Comparison of ENCODE assay signal across 24 cellular contexts in the genomic region with DNA sequence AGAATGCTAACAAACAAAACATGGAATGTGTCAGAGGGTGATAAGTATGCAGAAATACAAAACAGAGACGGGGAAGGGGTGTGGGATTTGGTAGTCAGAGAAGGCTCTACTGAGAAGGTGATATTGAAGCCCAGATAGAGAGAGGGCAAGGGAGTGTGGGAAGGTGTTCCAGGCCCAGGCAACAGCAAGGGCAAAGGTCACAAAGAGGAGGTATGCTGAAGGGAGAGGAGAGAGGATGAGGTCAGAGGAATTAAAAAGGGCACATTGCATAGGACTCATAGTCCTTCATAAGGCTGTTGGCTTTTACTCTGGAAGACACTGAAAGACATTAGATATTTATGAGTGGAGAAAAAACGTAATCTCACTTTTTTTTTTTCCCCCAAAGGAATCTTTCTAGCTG.
A peak's percentile ranks its signal among the peaks of the same experiment; 100 is the strongest.
DNase-seq lines count a peak whose midpoint lies in the region; ATAC-seq, FAIRE-seq and TF ChIP-seq lines count a peak whose summit lies in the region.
"Had no signal": no experiment of that assay in that cellular context is flagged by ENCODE, and none has a peak within 500 bp of the region (broad histone marks: within the 10 kb centered on the region; RNA-seq: fewer than 3 reads in every experiment).

No MANE protein-coding gene starts in this region.

- H3K9me2 ChIP-seq in GM23338 (ENCODE audit: insufficient read depth): no peaks in the 10 kb centered on the region
- H3K9me2 ChIP-seq: SK-N-SH had no signal

- H3K4me2 ChIP-seq in GM23338 (no peak overlapping the region), H1 (ENCODE audit: insufficient read depth in 1 of 2, low read depth in 2 of 2, low read length in 2 of 2) (no peak overlapping the region)
- H3K4me2 ChIP-seq: A549, SK-N-SH had no signal

- H3K14ac ChIP-seq in H1 (ENCODE audit: insufficient read length): no peak overlapping the region

- no peaks in the 10 kb centered on the region for H3K79me2 ChIP-seq in GM23338 (replicated peaks; ENCODE audit: insufficient read depth)
- H3K79me2 ChIP-seq in H1 (ENCODE audit: control insufficient read depth in 1 of 2, insufficient read depth in 2 of 2, low read length in 2 of 2): no peaks in the 10 kb centered on the region

- POLR2A ChIA-PET in Caco-2 (lab: Charles Lee): no interaction called here
- POLR2A ChIA-PET in H1 (lab: Charles Lee; ENCODE audit: partially characterized antibody): no interaction called here

- no peak overlapping the region for H3K56ac ChIP-seq in H1 (replicated peaks; ENCODE audit: insufficient read length, low read depth, low read length)

- H3K4me3 ChIP-seq in Caco-2 (ENCODE audit: low read depth, low read length): no peak overlapping the region
- H3K4me3 ChIP-seq in GM23338: no peak overlapping the region
- H3K4me3 ChIP-seq in H1 (ENCODE audit: extremely low read depth in 1 of 4, insufficient read depth in 2 of 4, low read depth in 3 of 4, low read length in 4 of 4): no peak overlapping the region
- no peak overlapping the region for H3K4me3 ChIP-seq in mucosa of descending colon
- no peak overlapping the region for H3K4me3 ChIP-seq in left lung
- no peak overlapping the region for H3K4me3 ChIP-seq in prostate gland
- H3K4me3 ChIP-seq: A549, HAP-1 had no signal

- WGBS in H1 (ENCODE audit: extremely low coverage in 1 of 2, insufficient coverage in 1 of 2, insufficient read length in 1 of 2, insufficient replicate concordance in 2 of 2, low coverage in 1 of 2, low lambda C conversion rate in 2 of 2, missing lambda C conversion rate in 1 of 2), 2 experiments: 90% methylated on average over 2 of the region's 2 CpGs; no CpG with 5 or more reads in 1 of the 2 experiments
- 78% methylated on average over 2 of the region's 2 CpGs for WGBS in prostate gland

- no peaks in the 10 kb centered on the region for H3K36me3 ChIP-seq in Caco-2 (ENCODE audit: control insufficient read depth, insufficient read depth, low read length)
- H3K36me3 ChIP-seq in GM23338 (ENCODE audit: insufficient read depth): no peaks in the 10 kb centered on the region
- no peaks in the 10 kb centered on the region for H3K36me3 ChIP-seq in H1 (ENCODE audit: control insufficient read depth in 2 of 4, insufficient read depth in 4 of 4, low read length in 3 of 4)
- no peaks in the 10 kb centered on the region for H3K36me3 ChIP-seq in mucosa of descending colon (ENCODE audit: low read depth)
- no peaks in the 10 kb centered on the region for H3K36me3 ChIP-seq in left lung
- H3K36me3 ChIP-seq in prostate gland: no peaks in the 10 kb centered on the region
- H3K36me3 ChIP-seq: HAP-1 had no signal

- TF ChIP-seq CTCF in Caco-2 (IDR thresholded peaks at IDR 0.05; ENCODE audit: insufficient read depth in 1 of 2, low read depth in 1 of 2, low read length in 1 of 2, severe bottlenecking in 1 of 2, unreplicated experiment in 1 of 2): no peak
- TF ChIP-seq CTCF in GM23338 (conservative IDR thresholded peaks at IDR 0.05; ENCODE audit: low read depth in 2 of 2): no peak
- TF ChIP-seq CTCF in H1 (IDR thresholded peaks at IDR 0.05; ENCODE audit: control extremely low read depth in 1 of 3, insufficient read depth in 1 of 3, low read depth in 1 of 3, low read length in 3 of 3): no peak
- no peak for TF ChIP-seq CTCF in mucosa of descending colon (IDR thresholded peaks at IDR 0.05)
- no peak for TF ChIP-seq CTCF in left lung (IDR thresholded peaks at IDR 0.05)
- TF ChIP-seq CTCF in prostate gland (IDR thresholded peaks at IDR 0.05): no peak

- TF ChIP-seq POLR2A in H1 (IDR thresholded peaks at IDR 0.05; ENCODE audit: control extremely low read depth in 1 of 2, low read depth in 2 of 2, low read length in 2 of 2): no peak
- no peak for TF ChIP-seq POLR2A in prostate gland (IDR thresholded peaks at IDR 0.05)

- H2BK15ac ChIP-seq in H1 (ENCODE audit: low read length): 0 out of 2 replicates have a peak overlapping the region, but pooled peaks have one; percentile 48

- H2BK12ac ChIP-seq in H1 (ENCODE audit: low read depth, low read length): no peak overlapping the region

- H3K4me1 ChIP-seq in Caco-2: peaks cover 6% of the 10 kb centered on the region; the same call in 1 of the 2 replicates
- no peaks in the 10 kb centered on the region for H3K4me1 ChIP-seq in GM23338 (ENCODE audit: insufficient read depth)
- H3K4me1 ChIP-seq in H1 (replicated peaks in 1 of 4; ENCODE audit: control insufficient read depth in 3 of 4, insufficient read depth in 4 of 4, low read length in 3 of 4): no peaks in the 10 kb centered on the region
- H3K4me1 ChIP-seq in mucosa of descending colon (ENCODE audit: low read depth): no peaks in the 10 kb centered on the region
- peaks cover 0 to 6% of the 10 kb centered on the region in 2 donors for H3K4me1 ChIP-seq in left lung
- no peaks in the 10 kb centered on the region for H3K4me1 ChIP-seq in prostate gland (replicated peaks)
- H3K4me1 ChIP-seq: A549, HAP-1 had no signal

- H4K20me1 ChIP-seq in GM23338 (replicated peaks; ENCODE audit: insufficient read depth): no peaks in the 10 kb centered on the region
- no peaks in the 10 kb centered on the region for H4K20me1 ChIP-seq in H1 (replicated peaks in 1 of 2; ENCODE audit: control insufficient read depth in 1 of 2, insufficient read depth in 2 of 2, low read length in 2 of 2)

- H3K27me3 Mint-ChIP-seq in Caco-2 (ENCODE audit: insufficient read depth, unreplicated experiment): no peaks in the 10 kb centered on the region
- no peaks in the 10 kb centered on the region for H3K27me3 Mint-ChIP-seq in GM23338 (ENCODE audit: insufficient read depth, low read depth, poor library complexity)
- H3K27me3 Mint-ChIP-seq: B cell had no signal

- H3K36me3 Mint-ChIP-seq in Caco-2 (ENCODE audit: insufficient read depth, unreplicated experiment) (no peaks in the 10 kb centered on the region), GM23338 (ENCODE audit: low read depth) (no peaks in the 10 kb centered on the region)
- H3K36me3 Mint-ChIP-seq: CD14-positive monocyte had no signal

- CTCF ChIA-PET in Caco-2 (lab: Charles Lee): no interaction called here
- CTCF ChIA-PET in H1 (lab: Charles Lee; ENCODE audit: partially characterized antibody): interaction anchor here (0.6 to 5.2 kb wide), 2 partner anchors 55 to 256 kb away, joined by 3 to 65 read pairs; no protein-coding TSS in a partner anchor

- H3K9me3 ChIP-seq in Caco-2: no peaks in the 10 kb centered on the region
- H3K9me3 ChIP-seq in H1 (ENCODE audit: insufficient read depth in 2 of 2, low read depth in 1 of 2, low read length in 1 of 2): no peaks in the 10 kb centered on the region
- no peaks in the 10 kb centered on the region for H3K9me3 ChIP-seq in mucosa of descending colon
- H3K9me3 ChIP-seq in left lung: no peaks in the 10 kb centered on the region
- H3K9me3 ChIP-seq in prostate gland: no peaks in the 10 kb centered on the region
- H3K9me3 ChIP-seq: A549, HAP-1, SK-N-SH had no signal

- no peak overlapping the region for H2AK5ac ChIP-seq in H1 (ENCODE audit: low read depth, low read length)

- no peak overlapping the region for H3K9ac ChIP-seq in H1 (replicated peaks in 1 of 4; ENCODE audit: extremely low read depth in 1 of 4, low read depth in 3 of 4, low read length in 3 of 4)
- H3K9ac ChIP-seq: SK-N-SH had no signal

- H2BK120ac ChIP-seq in H1 (replicated peaks; ENCODE audit: low read depth, low read length): no peak overlapping the region

- H3K4ac ChIP-seq in H1 (replicated peaks; ENCODE audit: insufficient read length, low read depth, low read length): no peak overlapping the region

- H2BK5ac ChIP-seq in H1 (ENCODE audit: low read depth, low read length): no peak overlapping the region

- H3F3A ChIP-seq in GM23338 (replicated peaks; ENCODE audit: low read depth): no peaks in the 10 kb centered on the region

- FAIRE-seq in H1 (lab: Jason Lieb, UNC): no peak
- FAIRE-seq: A549, D721Med had no signal

- no peak overlapping the region for H4K8ac ChIP-seq in H1 (ENCODE audit: extremely low read depth, insufficient read depth, low read length)

- H3K9me3 Mint-ChIP-seq in Caco-2 (ENCODE audit: unreplicated experiment): no peaks in the 10 kb centered on the region
- no peaks in the 10 kb centered on the region for H3K9me3 Mint-ChIP-seq in GM23338
- H3K9me3 Mint-ChIP-seq: CD14-positive monocyte had no signal

- ATAC-seq in GM23338 (no peak), mucosa of descending colon (peak; percentile 50), left lung (no peak)
- ATAC-seq: A549, Panc1 had no signal

- no TSS peak for BruUV-seq in Caco-2 (replicated peaks; lab: Mats Ljungman, UMichigan)

- peak overlapping the region; percentile 22 for H3K27ac Mint-ChIP-seq in Caco-2 (ENCODE audit: unreplicated experiment)
- no peak overlapping the region for H3K27ac Mint-ChIP-seq in GM23338
- H3K27ac Mint-ChIP-seq: B cell, CD14-positive monocyte had no signal

- H3K27ac ChIP-seq in GM23338 (ENCODE audit: low read depth) (no peak overlapping the region), H1 (ENCODE audit: low read depth, low read length) (no peak overlapping the region), left lung (no peak overlapping the region), prostate gland (no peak overlapping the region)
- H3K27ac ChIP-seq: A549 had no signal

- H3K27me3 ChIP-seq in Caco-2 (replicated peaks; ENCODE audit: control insufficient read depth, insufficient read depth, low read length) (no peaks in the 10 kb centered on the region), GM23338 (ENCODE audit: insufficient read depth) (no peaks in the 10 kb centered on the region), H1 (replicated peaks in 1 of 4; ENCODE audit: control insufficient read depth in 3 of 4, extremely low read depth in 1 of 4, insufficient read depth in 3 of 4, low read length in 3 of 4) (peaks cover 0 to under 1% (median 0%) of the 10 kb centered on the region in 4 experiments; a peak in 1 of 7 replicates), left lung (no peaks in the 10 kb centered on the region), prostate gland (replicated peaks; ENCODE audit: insufficient read depth) (no peaks in the 10 kb centered on the region)

- no peak for DNase-seq in Caco-2
- no peak for DNase-seq in GM23338 (ENCODE audit: low spot score)
- DNase-seq in H1 (ENCODE audit: low read depth in 1 of 2, low spot score in 2 of 2): no peak
- DNase-seq in mucosa of descending colon: no peak
- DNase-seq in left lung: no peak
- no peak for DNase-seq in prostate gland (ENCODE audit: low spot score)
- DNase-seq in NCI-H2227 treated with DMSO at 0.1 percent for 48 hours (lab: John Stamatoyannopoulos, UW): no peak
- DNase-seq: DMS79; KBM-7; MM.1S; NCI-H1092; NCI-H1436; NCI-H1930; NCI-H510A; NCI-H748 treated with DMSO at 0.1 percent for 48 hours; NK-92 treated with Interleukin-12 subunit alpha and Interleukin-12 subunit beta, amount 100 ng/mL, for 24 hours; SIG-M5; SK-N-SH had no signal

- H3K4me1 Mint-ChIP-seq in Caco-2 (ENCODE audit: low read depth, unreplicated experiment) (peaks cover 8% of the 10 kb centered on the region), GM23338 (peaks cover 4% of the 10 kb centered on the region; the same call in 2 of the 3 replicates)
- H3K4me1 Mint-ChIP-seq: CD14-positive monocyte had no signal

- TF ChIP-seq EP300 in H1 (IDR thresholded peaks at IDR 0.05; ENCODE audit: borderline replicate concordance in 1 of 2, low read depth in 2 of 2, low read length in 2 of 2): no peak

- no peaks in the 10 kb centered on the region for H3K23me2 ChIP-seq in H1 (ENCODE audit: low read depth, low read length)

- no peak overlapping the region for H3K18ac ChIP-seq in H1 (ENCODE audit: extremely low read depth, low read length)

- no peak overlapping the region for H4K91ac ChIP-seq in H1 (replicated peaks; ENCODE audit: insufficient read length, low read length)

- H3K79me1 ChIP-seq in H1 (ENCODE audit: low read depth, low read length): no peaks in the 10 kb centered on the region

- H2AFZ ChIP-seq in GM23338: 0 out of 2 replicates have a peak overlapping the region, but pooled peaks have one; percentile 4
- no peak overlapping the region for H2AFZ ChIP-seq in H1 (ENCODE audit: low read length)

- no peak for TF ChIP-seq RAD21 in H1 (IDR thresholded peaks at IDR 0.05 in 1 of 2, conservative IDR thresholded peaks at IDR 0.05 in 1 of 2; ENCODE audit: low read depth in 2 of 2, low read length in 2 of 2)

- H4K5ac ChIP-seq in H1 (ENCODE audit: insufficient read length, low read depth, low read length): no peak overlapping the region

- no peak overlapping the region for H3K23ac ChIP-seq in H1 (ENCODE audit: insufficient read length)

- H3K4me3 Mint-ChIP-seq in Caco-2 (ENCODE audit: unreplicated experiment) (no peak overlapping the region), GM23338 (no peak overlapping the region)
- H3K4me3 Mint-ChIP-seq: B cell, CD14-positive monocyte had no signal

- intact Hi-C loops in Caco-2 (cut with micrococcal nuclease; ENCODE audit: unreplicated experiment) (no loop called here), mucosa of descending colon (cut with DNase I, micrococcal nuclease) (no loop called here), left lung (cut with DNase I) (no loop called here), prostate gland (cut with DNase I) (no loop called here)

- H2BK20ac ChIP-seq in H1 (ENCODE audit: low read length): no peak overlapping the region
